Comparison of ENCODE assay signal across 8 cellular contexts in genomic region chr11:64230209-64230984, GRCh38. TPM values are rescaled to one million over a fixed set of nuclear protein-coding genes. Genes with fewer than 3 reads are reported as not detected.
DNase-seq lines count a peak whose midpoint lies in the region; ATAC-seq, FAIRE-seq and TF ChIP-seq lines count a peak whose summit lies in the region.

Gene DNAJC4, plus strand, starts transcription at chr11:64230548. Its CDS starts 307 bp downstream, at chr11:64230855.

- DNase-seq in A549 (ENCODE audit: low read depth in 1 of 2, low spot score in 1 of 2) (peak; percentile 77 to 91), NCI-H526 treated with DMSO at 0.1 percent for 48 hours (lab: John Stamatoyannopoulos, UW) (peak; percentile 97), dermis microvascular lymphatic vessel endothelial cell (ENCODE audit: low read depth in 2 of 2) (peak; percentile 85 to 96)
- peak; percentile 92 for DNase-seq in activated CD4-positive, alpha-beta memory T cell treated with anti-CD3 and anti-CD28 coated beads for 36 hours
- DNase-seq in stimulated activated CD4-positive, alpha-beta T cell treated with anti-CD3 and anti-CD28 coated beads, Interleukin-2, amount 100 ng/mL, for 48 hours, result peak; percentile 78 to 83

- ATAC-seq in A549, result peak; percentile 35 to 64
- peak; percentile 37 for ATAC-seq in HG03442 (IDR thresholded peaks at IDR 0.05; ENCODE audit: unreplicated experiment)

- peak within 1 kb of the TSS; percentile 51 to 80 for H3K9ac ChIP-seq in liver (ENCODE audit: low read depth in 1 of 2, low read length in 2 of 2)

- intact Hi-C loops in activated CD4-positive, alpha-beta memory T cell treated with anti-CD3 and anti-CD28 coated beads for 36 hours (cut with micrococcal nuclease), result loop anchor here (1.0 kb wide), 2 partner anchors 11 to 23 kb away; partner anchors contain the start of gene FKBP2

- H3K9me3 Mint-ChIP-seq in activated CD4-positive, alpha-beta memory T cell treated with anti-CD3 and anti-CD28 coated beads for 36 hours, result no peaks in the 10 kb centered on the region

- TF ChIP-seq POLR2A in A549 (IDR thresholded peaks at IDR 0.05; ENCODE audit: low read length), result peak; percentile 36
- TF ChIP-seq POLR2A in GM18951 (IDR thresholded peaks at IDR 0.05; ENCODE audit: extremely low read depth, insufficient read depth, insufficient read length), result peak; percentile 75

- H3K4me3 Mint-ChIP-seq in activated CD4-positive, alpha-beta memory T cell treated with anti-CD3 and anti-CD28 coated beads for 36 hours, result peak within 1 kb of the TSS; percentile 79

- no peaks in the 10 kb centered on the region for H3K27me3 ChIP-seq in liver (ENCODE audit: control insufficient read depth in 4 of 4, insufficient read depth in 4 of 4, low read length in 3 of 4)

- no peaks in the 10 kb centered on the region for H3K9me3 ChIP-seq in A549
- H3K9me3 ChIP-seq in liver (ENCODE audit: control insufficient read depth in 4 of 4, low read length in 3 of 4), result no peaks in the 10 kb centered on the region

- peak within 1 kb of the TSS; percentile 94 for H3K4me3 ChIP-seq in A549
- H3K4me3 ChIP-seq in liver (ENCODE audit: low read depth in 1 of 3, low read length in 3 of 3), result peak within 1 kb of the TSS; percentile 67 to 79 (median 79)

- no peak for FAIRE-seq in A549 (lab: Jason Lieb, UNC)

- POLR2A ChIA-PET in A549 (lab: Yijun Ruan, JAX), result interaction anchor here (1.0 kb wide), 1 partner anchor 11 kb away, joined by 5 read pairs; the partner anchor contains the start of gene FKBP2
- POLR2A ChIA-PET in activated CD4-positive, alpha-beta memory T cell treated with anti-CD3 and anti-CD28 coated beads for 36 hours (lab: Charles Lee), result no interaction called here

- no peaks in the 10 kb centered on the region for H3K36me3 ChIP-seq in liver (ENCODE audit: control insufficient read depth in 4 of 4, insufficient read depth in 3 of 4, low read depth in 1 of 4, low read length in 3 of 4)

- no peak for TF ChIP-seq EP300 in A549 (IDR thresholded peaks at IDR 0.05)

- H3K4me1 ChIP-seq in A549 (peaks cover 42% of the 10 kb centered on the region), liver (ENCODE audit: control insufficient read depth in 4 of 4, insufficient read depth in 4 of 4, low read length in 3 of 4) (peaks cover 18 to 51% (median 33%) of the 10 kb centered on the region in 4 donors)

- WGBS in A549 (ENCODE audit: missing lambda C conversion rate), result under 1% methylated on average over 43 of the region's 59 CpGs
- WGBS in liver, result under 1% methylated on average over 59 of the region's 59 CpGs

- peaks cover 7% of the 10 kb centered on the region for H3K36me3 Mint-ChIP-seq in activated CD4-positive, alpha-beta memory T cell treated with anti-CD3 and anti-CD28 coated beads for 36 hours

- in situ Hi-C loops in GM18951 (cut with MboI; ENCODE audit: low sequenced_read_pairs, unreplicated experiment), result no loop called here

- TF ChIP-seq CTCF in A549 (IDR thresholded peaks at IDR 0.05) (no peak), liver (IDR thresholded peaks at IDR 0.05; ENCODE audit: low read depth, low read length, missing input control) (no peak)

- peaks cover 33% of the 10 kb centered on the region for H3K4me1 Mint-ChIP-seq in activated CD4-positive, alpha-beta memory T cell treated with anti-CD3 and anti-CD28 coated beads for 36 hours (ENCODE audit: low read depth)

- H3K4me2 ChIP-seq in A549, result peak within 1 kb of the TSS; percentile 98

- H3K27ac Mint-ChIP-seq in activated CD4-positive, alpha-beta memory T cell treated with anti-CD3 and anti-CD28 coated beads for 36 hours, result peak within 1 kb of the TSS; percentile 80

- CTCF ChIA-PET in A549 (lab: Yijun Ruan, JAX), result interaction anchor here (1.5 to 19.9 kb wide), 2 partner anchors 27 to 74 kb away, joined by 4 to 254 read pairs; partner anchors contain the start of gene FERMT3
- CTCF ChIA-PET in activated CD4-positive, alpha-beta memory T cell treated with anti-CD3 and anti-CD28 coated beads for 36 hours (lab: Charles Lee), result no interaction called here

- peak within 1 kb of the TSS; percentile 94 to 95 for H3K27ac ChIP-seq in A549
- H3K27ac ChIP-seq in liver (ENCODE audit: low read depth in 1 of 2, low read length in 2 of 2), result peak within 1 kb of the TSS; percentile 88 to 92

- TF ChIP-seq RAD21 in A549 (conservative IDR thresholded peaks at IDR 0.05 in 1 of 2, IDR thresholded peaks at IDR 0.05 in 1 of 2), result no peak
- TF ChIP-seq RAD21 in liver (IDR thresholded peaks at IDR 0.05), result peak in 1 of 2 donors; percentile 22

- no peaks in the 10 kb centered on the region for H3K27me3 Mint-ChIP-seq in activated CD4-positive, alpha-beta memory T cell treated with anti-CD3 and anti-CD28 coated beads for 36 hours

TF ChIP-seq in A549, 52 proteins besides CTCF, POLR2A, EP300 and RAD21 (continues in another document):
- TF ChIP-seq SMC3 (IDR thresholded peaks at IDR 0.05) (no peak), GATA3 (IDR thresholded peaks at IDR 0.05; ENCODE audit: borderline replicate concordance) (no peak), HES2 (IDR thresholded peaks at IDR 0.05) (no peak), HOXA7 (CRISPR knock-in tag; IDR thresholded peaks at IDR 0.05) (no peak), HOXB5 (CRISPR knock-in tag; IDR thresholded peaks at IDR 0.05) (no peak), NFE2L2 (conservative IDR thresholded peaks at IDR 0.05; ENCODE audit: low read length) (no peak), CHD4 (IDR thresholded peaks at IDR 0.05; ENCODE audit: borderline replicate concordance) (no peak), USF2 (IDR thresholded peaks at IDR 0.05) (no peak), RCOR1 (IDR thresholded peaks at IDR 0.05; ENCODE audit: low read depth, low read length) (no peak), MAFK (IDR thresholded peaks at IDR 0.05; ENCODE audit: partially characterized antibody) (no peak)

TF ChIP-seq in liver, 16 proteins besides CTCF, POLR2A, EP300 and RAD21 (continues in another document):
- TF ChIP-seq GABPA (IDR thresholded peaks at IDR 0.05 in 1 of 2, conservative IDR thresholded peaks at IDR 0.05 in 1 of 2) (peak in 1 of 2 donors; percentile 75), FOXA2 (IDR thresholded peaks at IDR 0.05) (no peak), FOXA1 (IDR thresholded peaks at IDR 0.05) (peak; percentile 18), JUND (IDR thresholded peaks at IDR 0.05) (no peak), SP1 (IDR thresholded peaks at IDR 0.05) (peak; percentile 69), HNF4G (IDR thresholded peaks at IDR 0.05) (no peak), YY1 (IDR thresholded peaks at IDR 0.05) (peak; percentile 95), EGR1 (IDR thresholded peaks at IDR 0.05; ENCODE audit: low read depth in 2 of 2) (no peak), HNF4A (conservative IDR thresholded peaks at IDR 0.05) (peak; percentile 9 to 19), NR2F2 (IDR thresholded peaks at IDR 0.05) (no peak), TAF1 (conservative IDR thresholded peaks at IDR 0.05) (no peak), ATF3 (IDR thresholded peaks at IDR 0.05) (no peak), RXRA (IDR thresholded peaks at IDR 0.05) (peak; percentile 20 to 23), ZBTB33 (IDR thresholded peaks at IDR 0.05) (no peak)

RNA-seq across cellular contexts. Expression of gene DNAJC4, which starts in this region (rescaled TPM):
- 8.9 and 9.8 TPM in 2 replicates for polyA plus RNA-seq in A549 (2011; rRNA removed)
- polyA plus RNA-seq in A549 (2012; cell fraction: cytosol; rRNA removed), result 10.6 and 16.8 TPM in 2 replicates
- 21.2 and 25.0 TPM in 2 replicates for polyA plus RNA-seq in A549 (2012; cell fraction: nucleus; rRNA removed)
- polyA plus RNA-seq in A549 (2017; fragmentation: RNase III; extraction: RNeasy Plus Mini Kit Qiagen cat#74134 plus additional on column Dnase treatment), result 12.6 to 16.6 TPM (median 16.2 TPM) in 3 replicates
- polyA minus RNA-seq in A549 (2011; rRNA and poly(A)+ RNA removed), result 6.9 and 10.5 TPM in 2 replicates
- total RNA-seq in activated CD4-positive, alpha-beta memory T cell treated with anti-CD3 and anti-CD28 coated beads for 36 hours, result 10 to 100 TPM; 22.5 to 26.2 TPM
- total RNA-seq in dermis microvascular lymphatic vessel endothelial cell, result 7.8 and 20.1 TPM in 2 replicates
- 10 to 100 TPM in 1 of 2 donors, 1 to 10 TPM in 1; 8.5 to 25.9 TPM for total RNA-seq in liver
- polyA plus RNA-seq in liver, result 10 to 100 TPM; 22.7 to 24.3 TPM

Comparison
In these comparisons a context has a peak if more than half of its experiments do, and no peak if none do; other contexts are left out.
1. Peak in every context shown above with its lines: DNase-seq, ATAC-seq, H3K4me3 ChIP-seq and H3K27ac ChIP-seq.